1 cellular context compared by ENCODE assay signal in the genomic region with DNA sequence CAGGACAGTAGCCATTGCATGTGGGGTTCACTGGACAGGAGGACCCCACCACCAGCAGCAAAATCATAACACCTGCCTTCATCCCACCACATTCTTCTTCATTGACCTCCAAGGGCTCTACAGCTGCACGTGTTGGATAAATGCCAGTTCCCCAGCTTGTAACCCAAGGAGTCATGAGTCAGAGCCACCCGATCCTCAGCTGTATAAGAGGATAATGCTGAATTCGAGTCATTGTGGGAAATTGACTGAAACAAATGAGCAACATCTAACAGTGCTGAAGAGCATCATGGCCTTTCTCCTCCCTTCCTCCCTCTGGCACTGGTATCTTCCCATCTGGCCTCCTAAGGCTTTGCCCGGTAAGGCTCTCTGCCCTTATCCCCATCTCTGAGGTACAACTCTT.
A peak's percentile ranks its signal among the peaks of the same experiment; 100 is the strongest.
TF ChIP-seq lines count a peak whose summit lies in the region.

No MANE protein-coding gene starts in this region.

TF ChIP-seq in HEK293, 187 proteins besides CTCF, POLR2A, EP300 and RAD21 (continued from another document and continues in another):
- TF ChIP-seq ZBTB26 (tag by site-specific recombination; optimal IDR thresholded peaks at IDR 0.05) (peak; percentile 15), ZEB2 (tag by site-specific recombination; IDR thresholded peaks at IDR 0.05) (peak; percentile 87; the same call in 1 of the 2 replicates), GFI1B (tag by site-specific recombination; IDR thresholded peaks at IDR 0.05) (no peak), ZSCAN30 (tag by site-specific recombination; IDR thresholded peaks at IDR 0.05) (no peak; the same call in 1 of the 2 replicates), ZNF248 (tag by site-specific recombination; IDR thresholded peaks at IDR 0.05) (no peak), ZNF510 (tag by site-specific recombination; IDR thresholded peaks at IDR 0.05; ENCODE audit: insufficient replicate concordance) (no peak), MEIS1 (CRISPR knock-in tag; IDR thresholded peaks at IDR 0.05; ENCODE audit: borderline replicate concordance) (no peak), PRDM10 (tag by site-specific recombination; IDR thresholded peaks at IDR 0.05) (peak; percentile 93), ZNF16 (tag by site-specific recombination; IDR thresholded peaks at IDR 0.05; ENCODE audit: low read depth) (no peak), ZNF10 (tag by site-specific recombination; IDR thresholded peaks at IDR 0.05) (no peak), ZNF354C (tag by site-specific recombination; IDR thresholded peaks at IDR 0.05; ENCODE audit: borderline replicate concordance, low read depth) (no peak), WT1 (tag by site-specific recombination; IDR thresholded peaks at IDR 0.05) (peak; percentile 72), ZNF629 (tag by site-specific recombination; IDR thresholded peaks at IDR 0.05) (peak; percentile 91), KLF8 (tag by site-specific recombination; IDR thresholded peaks at IDR 0.05) (peak; percentile 78), ZNF654 (tag by site-specific recombination; IDR thresholded peaks at IDR 0.05; ENCODE audit: low read depth) (no peak; the same call in 1 of the 2 replicates), ZNF701 (tag by site-specific recombination; IDR thresholded peaks at IDR 0.05) (no peak), ZNF658 (tag by site-specific recombination; IDR thresholded peaks at IDR 0.05) (no peak), ZNF621 (tag by site-specific recombination; IDR thresholded peaks at IDR 0.05) (no peak), ZXDB (tag by site-specific recombination; IDR thresholded peaks at IDR 0.05) (peak; percentile 84), ZNF785 (tag by site-specific recombination; IDR thresholded peaks at IDR 0.05) (no peak), ZNF239 (tag by site-specific recombination; IDR thresholded peaks at IDR 0.05) (no peak), ZSCAN5A (tag by site-specific recombination; IDR thresholded peaks at IDR 0.05) (no peak), ZNF416 (tag by site-specific recombination; IDR thresholded peaks at IDR 0.05) (no peak), KLF17 (tag by site-specific recombination; IDR thresholded peaks at IDR 0.05) (peak; percentile 90), ZNF704 (tag by site-specific recombination; IDR thresholded peaks at IDR 0.05) (no peak), ZNF747 (tag by site-specific recombination; IDR thresholded peaks at IDR 0.05) (no peak), ZNF274 (IDR thresholded peaks at IDR 0.05; ENCODE audit: low read length) (no peak), ZNF274 (tag by site-specific recombination; IDR thresholded peaks at IDR 0.05; ENCODE audit: borderline replicate concordance) (no peak), ZNF768 (tag by site-specific recombination; IDR thresholded peaks at IDR 0.05) (no peak), ZNF112 (tag by site-specific recombination; IDR thresholded peaks at IDR 0.05) (no peak), YY2 (tag by site-specific recombination; IDR thresholded peaks at IDR 0.05) (no peak), ZNF155 (tag by site-specific recombination; IDR thresholded peaks at IDR 0.05) (no peak)
- TF ChIP-seq, protein P1, sequence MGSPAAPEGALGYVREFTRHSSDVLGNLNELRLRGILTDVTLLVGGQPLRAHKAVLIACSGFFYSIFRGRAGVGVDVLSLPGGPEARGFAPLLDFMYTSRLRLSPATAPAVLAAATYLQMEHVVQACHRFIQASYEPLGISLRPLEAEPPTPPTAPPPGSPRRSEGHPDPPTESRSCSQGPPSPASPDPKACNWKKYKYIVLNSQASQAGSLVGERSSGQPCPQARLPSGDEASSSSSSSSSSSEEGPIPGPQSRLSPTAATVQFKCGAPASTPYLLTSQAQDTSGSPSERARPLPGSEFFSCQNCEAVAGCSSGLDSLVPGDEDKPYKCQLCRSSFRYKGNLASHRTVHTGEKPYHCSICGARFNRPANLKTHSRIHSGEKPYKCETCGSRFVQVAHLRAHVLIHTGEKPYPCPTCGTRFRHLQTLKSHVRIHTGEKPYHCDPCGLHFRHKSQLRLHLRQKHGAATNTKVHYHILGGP (tag by site-specific recombination; IDR thresholded peaks at IDR 0.05) = no peak
- TF ChIP-seq, protein P2, sequence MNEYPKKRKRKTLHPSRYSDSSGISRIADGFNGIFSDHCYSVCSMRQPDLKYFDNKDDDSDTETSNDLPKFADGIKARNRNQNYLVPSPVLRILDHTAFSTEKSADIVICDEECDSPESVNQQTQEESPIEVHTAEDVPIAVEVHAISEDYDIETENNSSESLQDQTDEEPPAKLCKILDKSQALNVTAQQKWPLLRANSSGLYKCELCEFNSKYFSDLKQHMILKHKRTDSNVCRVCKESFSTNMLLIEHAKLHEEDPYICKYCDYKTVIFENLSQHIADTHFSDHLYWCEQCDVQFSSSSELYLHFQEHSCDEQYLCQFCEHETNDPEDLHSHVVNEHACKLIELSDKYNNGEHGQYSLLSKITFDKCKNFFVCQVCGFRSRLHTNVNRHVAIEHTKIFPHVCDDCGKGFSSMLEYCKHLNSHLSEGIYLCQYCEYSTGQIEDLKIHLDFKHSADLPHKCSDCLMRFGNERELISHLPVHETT (tag by site-specific recombination; IDR thresholded peaks at IDR 0.05) = peak; percentile 91
- TF ChIP-seq, protein P3, sequence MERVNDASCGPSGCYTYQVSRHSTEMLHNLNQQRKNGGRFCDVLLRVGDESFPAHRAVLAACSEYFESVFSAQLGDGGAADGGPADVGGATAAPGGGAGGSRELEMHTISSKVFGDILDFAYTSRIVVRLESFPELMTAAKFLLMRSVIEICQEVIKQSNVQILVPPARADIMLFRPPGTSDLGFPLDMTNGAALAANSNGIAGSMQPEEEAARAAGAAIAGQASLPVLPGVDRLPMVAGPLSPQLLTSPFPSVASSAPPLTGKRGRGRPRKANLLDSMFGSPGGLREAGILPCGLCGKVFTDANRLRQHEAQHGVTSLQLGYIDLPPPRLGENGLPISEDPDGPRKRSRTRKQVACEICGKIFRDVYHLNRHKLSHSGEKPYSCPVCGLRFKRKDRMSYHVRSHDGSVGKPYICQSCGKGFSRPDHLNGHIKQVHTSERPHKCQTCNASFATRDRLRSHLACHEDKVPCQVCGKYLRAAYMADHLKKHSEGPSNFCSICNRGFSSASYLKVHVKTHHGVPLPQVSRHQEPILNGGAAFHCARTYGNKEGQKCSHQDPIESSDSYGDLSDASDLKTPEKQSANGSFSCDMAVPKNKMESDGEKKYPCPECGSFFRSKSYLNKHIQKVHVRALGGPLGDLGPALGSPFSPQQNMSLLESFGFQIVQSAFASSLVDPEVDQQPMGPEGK (tag by site-specific recombination; IDR thresholded peaks at IDR 0.05) = peak; percentile 55
- TF ChIP-seq, protein P4, sequence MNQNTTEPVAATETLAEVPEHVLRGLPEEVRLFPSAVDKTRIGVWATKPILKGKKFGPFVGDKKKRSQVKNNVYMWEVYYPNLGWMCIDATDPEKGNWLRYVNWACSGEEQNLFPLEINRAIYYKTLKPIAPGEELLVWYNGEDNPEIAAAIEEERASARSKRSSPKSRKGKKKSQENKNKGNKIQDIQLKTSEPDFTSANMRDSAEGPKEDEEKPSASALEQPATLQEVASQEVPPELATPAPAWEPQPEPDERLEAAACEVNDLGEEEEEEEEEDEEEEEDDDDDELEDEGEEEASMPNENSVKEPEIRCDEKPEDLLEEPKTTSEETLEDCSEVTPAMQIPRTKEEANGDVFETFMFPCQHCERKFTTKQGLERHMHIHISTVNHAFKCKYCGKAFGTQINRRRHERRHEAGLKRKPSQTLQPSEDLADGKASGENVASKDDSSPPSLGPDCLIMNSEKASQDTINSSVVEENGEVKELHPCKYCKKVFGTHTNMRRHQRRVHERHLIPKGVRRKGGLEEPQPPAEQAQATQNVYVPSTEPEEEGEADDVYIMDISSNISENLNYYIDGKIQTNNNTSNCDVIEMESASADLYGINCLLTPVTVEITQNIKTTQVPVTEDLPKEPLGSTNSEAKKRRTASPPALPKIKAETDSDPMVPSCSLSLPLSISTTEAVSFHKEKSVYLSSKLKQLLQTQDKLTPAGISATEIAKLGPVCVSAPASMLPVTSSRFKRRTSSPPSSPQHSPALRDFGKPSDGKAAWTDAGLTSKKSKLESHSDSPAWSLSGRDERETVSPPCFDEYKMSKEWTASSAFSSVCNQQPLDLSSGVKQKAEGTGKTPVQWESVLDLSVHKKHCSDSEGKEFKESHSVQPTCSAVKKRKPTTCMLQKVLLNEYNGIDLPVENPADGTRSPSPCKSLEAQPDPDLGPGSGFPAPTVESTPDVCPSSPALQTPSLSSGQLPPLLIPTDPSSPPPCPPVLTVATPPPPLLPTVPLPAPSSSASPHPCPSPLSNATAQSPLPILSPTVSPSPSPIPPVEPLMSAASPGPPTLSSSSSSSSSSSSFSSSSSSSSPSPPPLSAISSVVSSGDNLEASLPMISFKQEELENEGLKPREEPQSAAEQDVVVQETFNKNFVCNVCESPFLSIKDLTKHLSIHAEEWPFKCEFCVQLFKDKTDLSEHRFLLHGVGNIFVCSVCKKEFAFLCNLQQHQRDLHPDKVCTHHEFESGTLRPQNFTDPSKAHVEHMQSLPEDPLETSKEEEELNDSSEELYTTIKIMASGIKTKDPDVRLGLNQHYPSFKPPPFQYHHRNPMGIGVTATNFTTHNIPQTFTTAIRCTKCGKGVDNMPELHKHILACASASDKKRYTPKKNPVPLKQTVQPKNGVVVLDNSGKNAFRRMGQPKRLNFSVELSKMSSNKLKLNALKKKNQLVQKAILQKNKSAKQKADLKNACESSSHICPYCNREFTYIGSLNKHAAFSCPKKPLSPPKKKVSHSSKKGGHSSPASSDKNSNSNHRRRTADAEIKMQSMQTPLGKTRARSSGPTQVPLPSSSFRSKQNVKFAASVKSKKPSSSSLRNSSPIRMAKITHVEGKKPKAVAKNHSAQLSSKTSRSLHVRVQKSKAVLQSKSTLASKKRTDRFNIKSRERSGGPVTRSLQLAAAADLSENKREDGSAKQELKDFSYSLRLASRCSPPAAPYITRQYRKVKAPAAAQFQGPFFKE (tag by site-specific recombination; IDR thresholded peaks at IDR 0.05; ENCODE audit: borderline replicate concordance) = no peak
- TF ChIP-seq, protein P5, sequence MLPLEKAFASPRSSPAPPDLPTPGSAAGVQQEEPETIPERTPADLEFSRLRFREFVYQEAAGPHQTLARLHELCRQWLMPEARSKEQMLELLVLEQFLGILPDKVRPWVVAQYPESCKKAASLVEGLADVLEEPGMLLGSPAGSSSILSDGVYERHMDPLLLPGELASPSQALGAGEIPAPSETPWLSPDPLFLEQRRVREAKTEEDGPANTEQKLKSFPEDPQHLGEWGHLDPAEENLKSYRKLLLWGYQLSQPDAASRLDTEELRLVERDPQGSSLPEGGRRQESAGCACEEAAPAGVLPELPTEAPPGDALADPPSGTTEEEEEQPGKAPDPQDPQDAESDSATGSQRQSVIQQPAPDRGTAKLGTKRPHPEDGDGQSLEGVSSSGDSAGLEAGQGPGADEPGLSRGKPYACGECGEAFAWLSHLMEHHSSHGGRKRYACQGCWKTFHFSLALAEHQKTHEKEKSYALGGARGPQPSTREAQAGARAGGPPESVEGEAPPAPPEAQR (tag by site-specific recombination; IDR thresholded peaks at IDR 0.05) = no peak
